ENCODE assay signal across 23 cellular contexts in the genomic region with DNA sequence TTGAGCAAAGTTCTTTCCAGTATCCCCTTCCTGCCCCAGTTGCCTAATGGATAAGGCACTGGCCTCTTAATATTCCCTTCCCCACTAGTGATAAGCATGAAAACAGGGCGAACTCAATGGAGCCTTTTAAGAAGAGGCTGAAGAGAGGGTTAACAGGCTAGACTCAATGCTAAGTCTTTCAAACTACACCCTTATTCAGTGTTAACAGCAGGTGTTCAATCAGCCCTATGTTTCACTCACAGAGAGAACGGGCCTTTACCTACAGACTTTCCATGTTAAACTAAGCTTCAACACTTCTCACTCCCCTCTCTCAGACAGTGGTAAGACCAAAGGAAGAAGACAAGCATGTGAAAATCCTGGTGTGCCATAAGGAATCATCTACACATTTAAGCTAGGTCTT.
A peak's percentile ranks its signal among the peaks of the same experiment; 100 is the strongest.
DNase-seq lines count a peak whose midpoint lies in the region; ATAC-seq, FAIRE-seq and TF ChIP-seq lines count a peak whose summit lies in the region.
"Had no signal": no experiment of that assay in that cellular context is flagged by ENCODE, and none has a peak within 500 bp of the region (broad histone marks: within the 10 kb centered on the region; RNA-seq: fewer than 3 reads in every experiment).

No MANE protein-coding gene starts in this region.

- no peaks in the 10 kb centered on the region for H3K27me3 Mint-ChIP-seq in T-helper 2 cell treated with Interferon-gamma antibody and Interleukin-4, amounts not matched to agents 5 μg/mL and 100 μg/mL, for 36 hours (ENCODE audit: low read depth)
- no peaks in the 10 kb centered on the region for H3K27me3 Mint-ChIP-seq in activated naive CD8-positive, alpha-beta T cell
- H3K27me3 Mint-ChIP-seq in natural killer cell (ENCODE audit: low read depth in 2 of 2) (no peaks in the 10 kb centered on the region), osteocyte (ENCODE audit: unreplicated experiment) (no peaks in the 10 kb centered on the region)

- no peak overlapping the region for H3K4me3 Mint-ChIP-seq in T-helper 2 cell treated with Interferon-gamma antibody and Interleukin-4, amounts not matched to agents 5 μg/mL and 100 μg/mL, for 36 hours
- peak overlapping the region; percentile 36 for H3K4me3 Mint-ChIP-seq in activated naive CD8-positive, alpha-beta T cell
- peak overlapping the region; percentile 49 for H3K4me3 Mint-ChIP-seq in natural killer cell
- H3K4me3 Mint-ChIP-seq in osteocyte (ENCODE audit: unreplicated experiment), result no peak overlapping the region

- intact Hi-C loops in natural killer cell (cut with micrococcal nuclease), result no loop called here

- TF ChIP-seq CTCF in natural killer cell (IDR thresholded peaks at IDR 0.05), result no peak
- TF ChIP-seq CTCF in osteocyte (IDR thresholded peaks at IDR 0.05), result no peak

- peaks cover 27% of the 10 kb centered on the region for H3K36me3 Mint-ChIP-seq in T-helper 2 cell treated with Interferon-gamma antibody and Interleukin-4, amounts not matched to agents 5 μg/mL and 100 μg/mL, for 36 hours (ENCODE audit: low read depth)
- peaks cover 11% of the 10 kb centered on the region for H3K36me3 Mint-ChIP-seq in activated naive CD8-positive, alpha-beta T cell
- H3K36me3 Mint-ChIP-seq in natural killer cell (no peaks in the 10 kb centered on the region), osteocyte (ENCODE audit: unreplicated experiment) (peaks cover 2% of the 10 kb centered on the region)

- H3K4me1 Mint-ChIP-seq in T-helper 2 cell treated with Interferon-gamma antibody and Interleukin-4, amounts not matched to agents 5 μg/mL and 100 μg/mL, for 36 hours (ENCODE audit: low read depth), result peaks cover 83% of the 10 kb centered on the region
- peaks cover 94% of the 10 kb centered on the region for H3K4me1 Mint-ChIP-seq in activated naive CD8-positive, alpha-beta T cell (ENCODE audit: low read depth)
- H3K4me1 Mint-ChIP-seq in natural killer cell (peaks cover 95 to 96% of the 10 kb centered on the region in 2 donors), osteocyte (ENCODE audit: unreplicated experiment) (peaks cover 2% of the 10 kb centered on the region)

- peak overlapping the region; percentile 17 for H3K27ac Mint-ChIP-seq in T-helper 2 cell treated with Interferon-gamma antibody and Interleukin-4, amounts not matched to agents 5 μg/mL and 100 μg/mL, for 36 hours
- peak overlapping the region; percentile 86 for H3K27ac Mint-ChIP-seq in activated naive CD8-positive, alpha-beta T cell
- H3K27ac Mint-ChIP-seq in natural killer cell (peak overlapping the region; percentile 89 to 93), osteocyte (ENCODE audit: unreplicated experiment) (no peak overlapping the region)

- ATAC-seq in natural killer cell, result no peak
- ATAC-seq: mucosa of descending colon had no signal

- FAIRE-seq in GM19239 (lab: Jason Lieb, UNC), result peak; percentile 18

- no peak for DNase-seq in T-helper 2 cell treated with Interferon-gamma antibody and Interleukin-4, amounts not matched to agents 5 μg/mL and 100 μg/mL, for 36 hours (ENCODE audit: low spot score)
- no peak for DNase-seq in T-helper 2 cell
- no peak for DNase-seq in GM19239 (ENCODE audit: insufficient read length, low spot score)
- no peak for DNase-seq in natural killer cell
- no peak for DNase-seq in NOMO-1 treated with DMSO at 0.1 percent for 48 hours (lab: John Stamatoyannopoulos, UW; ENCODE audit: unreplicated experiment)
- DNase-seq in NCI-H748 (lab: John Stamatoyannopoulos, UW; ENCODE audit: unreplicated experiment), result no peak
- no peak for DNase-seq in osteocyte (ENCODE audit: extremely low spot score, unreplicated experiment)
- DNase-seq: 8988T; activated CD4-positive, alpha-beta T cell treated with anti-CD3 and anti-CD28 coated beads for 1 hour; AML-193; brain microvascular endothelial cell; Calu3; head of caudate nucleus; left ventricle myocardium inferior; mucosa of descending colon; NCI-H510A treated with DMSO at 0.1 percent for 48 hours; nucleus accumbens; retina; RPMI8226; SK-N-SH; spleen; stimulated activated CD4-positive, alpha-beta T cell treated with anti-CD3 and anti-CD28 coated beads, Interleukin-4, amount 100 ng/mL, for 4 hours had no signal

- H3K9me3 Mint-ChIP-seq in T-helper 2 cell treated with Interferon-gamma antibody and Interleukin-4, amounts not matched to agents 5 μg/mL and 100 μg/mL, for 36 hours, result no peaks in the 10 kb centered on the region
- no peaks in the 10 kb centered on the region for H3K9me3 Mint-ChIP-seq in activated naive CD8-positive, alpha-beta T cell (ENCODE audit: low read depth)
- no peaks in the 10 kb centered on the region for H3K9me3 Mint-ChIP-seq in natural killer cell
- H3K9me3 Mint-ChIP-seq in osteocyte (ENCODE audit: unreplicated experiment), result no peaks in the 10 kb centered on the region

Comparison
In these comparisons a context has a peak if more than half of its experiments do, and no peak if none do; other contexts are left out.
1. H3K4me3 Mint-ChIP-seq: peak in activated naive CD8-positive, alpha-beta T cell (single experiment) and natural killer cell (single experiment); none in T-helper 2 cell treated with Interferon-gamma antibody and Interleukin-4, amounts not matched to agents 5 μg/mL and 100 μg/mL, for 36 hours (single experiment) and osteocyte (single experiment).